ENCODE assay signal across 7 cellular contexts in the genomic region with DNA sequence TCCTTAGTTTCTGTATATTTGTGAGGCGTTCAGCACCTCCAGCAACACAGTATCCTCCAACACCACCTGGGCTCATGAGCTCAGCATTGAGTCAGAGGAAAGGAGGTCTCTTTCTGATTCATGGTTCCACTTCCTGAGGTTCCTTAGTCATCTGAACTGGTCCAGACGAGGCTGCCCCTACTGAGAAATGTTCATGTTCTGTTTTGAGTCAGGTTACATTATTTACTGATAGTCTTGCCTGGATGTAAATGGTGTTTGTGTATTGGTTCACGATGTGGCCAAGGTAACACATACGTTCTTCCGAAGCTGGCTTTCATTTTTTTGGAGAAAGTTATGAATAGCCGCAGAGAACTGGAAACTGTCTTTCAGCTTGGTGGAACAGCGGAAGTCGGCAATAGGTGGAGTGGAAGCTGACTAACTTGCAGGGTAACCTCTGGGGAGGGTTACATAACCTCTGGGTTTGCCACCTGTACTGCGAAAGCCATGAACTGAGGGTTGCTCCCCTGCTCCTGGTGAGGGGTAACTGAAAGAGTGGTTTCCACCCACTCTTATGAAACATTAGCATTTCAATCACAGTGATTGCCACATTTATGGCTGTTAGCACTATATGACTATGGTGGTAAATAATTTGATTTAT. TPM values are rescaled to one million over a fixed set of nuclear protein-coding genes. Genes with fewer than 3 reads are reported as not detected.
DNase-seq lines count a peak whose midpoint lies in the region; ATAC-seq, FAIRE-seq and TF ChIP-seq lines count a peak whose summit lies in the region.

No MANE protein-coding gene starts in this region.

- DNase-seq in T-helper 22 cell (ENCODE audit: low read depth) (peak; percentile 64), bronchial epithelial cell (ENCODE audit: low read depth) (peak; percentile 99), substantia nigra (lab: John Stamatoyannopoulos, UW) (no peak), aorta (no peak)
- DNase-seq in stimulated activated CD4-positive, alpha-beta T cell treated with anti-CD3 and anti-CD28 coated beads, Interleukin-4, amount 100 ng/mL, for 48 hours (ENCODE audit: low read depth in 2 of 2) = peak; percentile 40 to 54

- H3K4me3 ChIP-seq in bronchial epithelial cell (ENCODE audit: low read depth, low read length) = peak overlapping the region; percentile 9
- no peak overlapping the region for H3K4me3 ChIP-seq in aorta (ENCODE audit: low read length in 2 of 2)

- H3K27ac ChIP-seq in substantia nigra (ENCODE audit: low read depth, low read length, poor library complexity, severe bottlenecking) (no peak overlapping the region), aorta (ENCODE audit: low read depth in 1 of 2, low read length in 2 of 2) (no peak overlapping the region)

- no peaks in the 10 kb centered on the region for H3K27me3 ChIP-seq in bronchial epithelial cell (ENCODE audit: control insufficient read depth, insufficient read depth, low read length)
- no peaks in the 10 kb centered on the region for H3K27me3 ChIP-seq in aorta (ENCODE audit: control insufficient read depth in 1 of 2, insufficient read depth in 2 of 2, low read length in 1 of 2)

- no peak for TF ChIP-seq CTCF in bronchial epithelial cell (IDR thresholded peaks at IDR 0.05; ENCODE audit: insufficient read depth, low read length, severe bottlenecking)

- peak; percentile 66 for FAIRE-seq in bronchial epithelial cell (lab: Jason Lieb, UNC)

- intact Hi-C loops in aorta (cut with DNase I) = loop anchor here (2.0 to 10.0 kb wide), 2 partner anchors 89 to 123 kb away; no protein-coding TSS in a partner anchor

- WGBS in aorta, 2 donors = 83 to 85% methylated on average over 9 of the region's 9 CpGs

- no peaks in the 10 kb centered on the region for H3K4me1 ChIP-seq in aorta (ENCODE audit: control insufficient read depth in 1 of 2, insufficient read depth in 2 of 2, low read length in 2 of 2)

- H3K9me3 ChIP-seq in aorta (ENCODE audit: control insufficient read depth, low read length) = no peaks in the 10 kb centered on the region

- H3K36me3 ChIP-seq in bronchial epithelial cell (ENCODE audit: control insufficient read depth, insufficient read depth, low read length) (no peaks in the 10 kb centered on the region), aorta (ENCODE audit: control insufficient read depth in 1 of 2, insufficient read depth in 2 of 2, low read length in 1 of 2) (no peaks in the 10 kb centered on the region)

- ATAC-seq in GM19395 (IDR thresholded peaks at IDR 0.05; ENCODE audit: unreplicated experiment) (peak; percentile 78), HG03196 (IDR thresholded peaks at IDR 0.05; ENCODE audit: unreplicated experiment) (peak; percentile 78), aorta (ENCODE audit: low FRiP score) (no peak)

RNA-seq across cellular contexts. Expression of a gene that starts 42.2 kb away (rescaled TPM):
- total RNA-seq in bronchial epithelial cell = not detected in 2 replicates
- not detected for total RNA-seq in aorta
- under 1 TPM in 1 of 2 donors, not detected in 1; 0.49 TPM for polyA plus RNA-seq in aorta

RNA-seq across cellular contexts. Expression of a gene that starts 42.2 kb away (rescaled TPM):
- 21.3 and 22.7 TPM in 2 replicates for total RNA-seq in bronchial epithelial cell
- total RNA-seq in aorta = 10 to 100 TPM; 57.3 to 58.7 TPM
- 10 to 100 TPM; 14.4 to 21.8 TPM for polyA plus RNA-seq in aorta

Comparison
In these comparisons a context has a peak if more than half of its experiments do, and no peak if none do; other contexts are left out.
1. DNase-seq: peak in T-helper 22 cell (single experiment), bronchial epithelial cell (single experiment) and stimulated activated CD4-positive, alpha-beta T cell treated with anti-CD3 and anti-CD28 coated beads, Interleukin-4, amount 100 ng/mL, for 48 hours (2 of 2); none in substantia nigra (0 of 49) and aorta (0 of 2).